In genomic region chr6:111784423-111784822, GRCh38 we compare ENCODE assay signal across 8 cellular contexts.
DNase-seq lines count a peak whose midpoint lies in the region; ATAC-seq and TF ChIP-seq lines count a peak whose summit lies in the region.

No MANE protein-coding gene starts in this region.

- H3K4me3 ChIP-seq in cardiac fibroblast (replicated peaks in 1 of 2; ENCODE audit: low read depth in 2 of 2, low read length in 2 of 2), result no peak overlapping the region

- TF ChIP-seq CTCF in cardiac fibroblast (IDR thresholded peaks at IDR 0.05; ENCODE audit: low read depth, low read length), result no peak

- ATAC-seq in GM21515 (IDR thresholded peaks at IDR 0.05; ENCODE audit: unreplicated experiment), result no peak

- DNase-seq in EH (ENCODE audit: low read depth) (peak; percentile 47), NCI-H2029 (lab: John Stamatoyannopoulos, UW) (peak; percentile 41), cardiac fibroblast (ENCODE audit: low read depth in 2 of 2) (peak; percentile 36 to 74), myocyte (ENCODE audit: low read depth) (peak; percentile 63), D341Med (ENCODE audit: low spot score) (no peak), KG1 (lab: John Stamatoyannopoulos, UW) (no peak), nucleus accumbens (lab: John Stamatoyannopoulos, UW) (no peak)

Comparison
In these comparisons a context has a peak if more than half of its experiments do, and no peak if none do; other contexts are left out.
1. DNase-seq: peak in EH (single experiment), NCI-H2029 (single experiment), cardiac fibroblast (2 of 2) and myocyte (single experiment); none in D341Med (single experiment), KG1 (single experiment) and nucleus accumbens (0 of 56).